ENCODE assay signal across 9 cellular contexts in genomic region chr12:89710873-89711179, GRCh38. TPM values are rescaled to one million over a fixed set of nuclear protein-coding genes. Genes with fewer than 3 reads are reported as not detected.
A peak's percentile ranks its signal among the peaks of the same experiment; 100 is the strongest.
DNase-seq lines count a peak whose midpoint lies in the region; ATAC-seq and TF ChIP-seq lines count a peak whose summit lies in the region.
"Had no signal": no experiment of that assay in that cellular context is flagged by ENCODE, and none has a peak within 500 bp of the region (broad histone marks: within the 10 kb centered on the region; RNA-seq: fewer than 3 reads in every experiment).

No MANE protein-coding gene starts in this region.

- H3K4me1 ChIP-seq in PC-3 (ENCODE audit: insufficient read depth, low read length) (peaks cover 25% of the 10 kb centered on the region), endocrine pancreas (ENCODE audit: control insufficient read depth, insufficient read depth, low read length) (peaks cover 6% of the 10 kb centered on the region), osteoblast (ENCODE audit: insufficient read depth, low read length) (peaks cover 21% of the 10 kb centered on the region)

- DNase-seq in GM06990 (ENCODE audit: extremely low read depth, insufficient read length) (no peak), PC-3 (peak; percentile 19), osteoblast (ENCODE audit: insufficient read length, low spot score, missing footprints) (no peak), iPS-NIHi7 (ENCODE audit: extremely low spot score) (no peak), NCI-H1417 (lab: John Stamatoyannopoulos, UW) (no peak)

- peak overlapping the region; percentile 87 for H3K27ac ChIP-seq in PC-3 (ENCODE audit: low read length)
- peak overlapping the region; percentile 97 for H3K27ac ChIP-seq in osteoblast (ENCODE audit: low read depth, low read length)

- H3K36me3 ChIP-seq in GM06990 (ENCODE audit: control insufficient read depth, insufficient read depth, low read length): no peaks in the 10 kb centered on the region
- H3K36me3 ChIP-seq in PC-3 (ENCODE audit: low read depth, low read length): no peaks in the 10 kb centered on the region
- H3K36me3 ChIP-seq in endocrine pancreas (ENCODE audit: control insufficient read depth, insufficient read depth, low read length): no peaks in the 10 kb centered on the region
- no peaks in the 10 kb centered on the region for H3K36me3 ChIP-seq in osteoblast (ENCODE audit: insufficient read depth, low read length)
- H3K36me3 ChIP-seq: HAP-1 had no signal

- H3K4me2 ChIP-seq in PC-3 (ENCODE audit: low read length): peak overlapping the region; percentile 87
- peak overlapping the region; percentile 94 for H3K4me2 ChIP-seq in osteoblast (ENCODE audit: insufficient read depth, low read length)

- H3F3A ChIP-seq in PC-3 (ENCODE audit: low read length, unreplicated experiment): no peaks in the 10 kb centered on the region

- H3K9me3 ChIP-seq in PC-3 (ENCODE audit: low read length) (no peaks in the 10 kb centered on the region), endocrine pancreas (ENCODE audit: control insufficient read depth, low read length) (no peaks in the 10 kb centered on the region), osteoblast (ENCODE audit: low read depth, low read length) (no peaks in the 10 kb centered on the region)

- H3K79me2 ChIP-seq in PC-3 (ENCODE audit: low read length) (peaks cover 38% of the 10 kb centered on the region), osteoblast (ENCODE audit: insufficient read depth, low read length) (peaks cover 37% of the 10 kb centered on the region)

- CTCF ChIA-PET in PC-3 (lab: Charles Lee): no interaction called here

- BruUV-seq in PC-3 (replicated peaks; lab: Mats Ljungman, UMichigan): no TSS peak

- TF ChIP-seq CTCF in GM06990 (IDR thresholded peaks at IDR 0.05; ENCODE audit: insufficient read depth, low read length, poor library complexity, severe bottlenecking): no peak
- no peak for TF ChIP-seq CTCF in PC-3 (conservative IDR thresholded peaks at IDR 0.05; ENCODE audit: low read depth, low read length)
- no peak for TF ChIP-seq CTCF in osteoblast (IDR thresholded peaks at IDR 0.05; ENCODE audit: extremely low read depth, low read depth, low read length)

- ATAC-seq in PC-3 (no peak), HG03342 (IDR thresholded peaks at IDR 0.05; ENCODE audit: unreplicated experiment) (no peak), GM21390 (IDR thresholded peaks at IDR 0.05; ENCODE audit: unreplicated experiment) (no peak)

- H3K27me3 ChIP-seq in GM06990 (replicated peaks; ENCODE audit: control insufficient read depth, insufficient read depth, low read length): no peaks in the 10 kb centered on the region
- H3K27me3 ChIP-seq in PC-3 (ENCODE audit: low read length): no peaks in the 10 kb centered on the region
- H3K27me3 ChIP-seq in endocrine pancreas (ENCODE audit: control insufficient read depth, insufficient read depth, low read length): no peaks in the 10 kb centered on the region
- H3K27me3 ChIP-seq in osteoblast (ENCODE audit: insufficient read depth, low read length): no peaks in the 10 kb centered on the region

- no peaks in the 10 kb centered on the region for H3K9me2 ChIP-seq in PC-3 (replicated peaks; ENCODE audit: low read length)

- intact Hi-C loops in PC-3 (cut with micrococcal nuclease): loop anchor here (1.0 to 2.0 kb wide), 4 partner anchors 23 to 106 kb away; no protein-coding TSS in a partner anchor

- H3K9ac ChIP-seq in PC-3 (ENCODE audit: low read length): peak overlapping the region; percentile 91
- no peak overlapping the region for H3K9ac ChIP-seq in endocrine pancreas (ENCODE audit: control insufficient read depth, insufficient read depth, low read length)

- no peak overlapping the region for H2AFZ ChIP-seq in PC-3 (ENCODE audit: low read length)
- no peak overlapping the region for H2AFZ ChIP-seq in osteoblast (ENCODE audit: low read length)

- H4K20me1 ChIP-seq in PC-3 (ENCODE audit: low read length) (peaks cover 22% of the 10 kb centered on the region), osteoblast (ENCODE audit: insufficient read depth, low read length) (peaks cover 11% of the 10 kb centered on the region)

- peak overlapping the region; percentile 79 for H3K4me3 ChIP-seq in GM06990 (replicated peaks; ENCODE audit: low read depth, low read length)
- H3K4me3 ChIP-seq in PC-3 (ENCODE audit: low read length): peak overlapping the region; percentile 90
- H3K4me3 ChIP-seq in endocrine pancreas (ENCODE audit: control insufficient read depth, insufficient read depth, low read length): peak overlapping the region; percentile 88
- peak overlapping the region; percentile 94 for H3K4me3 ChIP-seq in osteoblast (ENCODE audit: insufficient read depth, low read length)

- POLR2A ChIA-PET in PC-3 (lab: Charles Lee; ENCODE audit: unreplicated experiment): interaction anchor here (0.7 to 1.2 kb wide), 2 partner anchors 22 to 181 kb away, joined by 4 to 8 read pairs; no protein-coding TSS in a partner anchor

RNA-seq across cellular contexts. Expression of gene ATP2B1, which starts 2.2 kb away (rescaled TPM):
- total RNA-seq in PC-3 (2014; rRNA removed): 48.5 and 61.9 TPM in 2 replicates
- total RNA-seq in osteoblast: 89.3 and 99.9 TPM in 2 replicates
